8 cellular contexts compared by ENCODE assay signal in genomic region chr6:3324262-3324942, GRCh38.
A peak's percentile ranks its signal among the peaks of the same experiment; 100 is the strongest.
DNase-seq lines count a peak whose midpoint lies in the region; TF ChIP-seq lines count a peak whose summit lies in the region.

No MANE protein-coding gene starts in this region.

- H3K4me1 ChIP-seq in mesodermal cell (ENCODE audit: control insufficient read depth, insufficient read depth, low read length, poor library complexity, severe bottlenecking): peaks cover 21% of the 10 kb centered on the region
- H3K4me1 ChIP-seq in MM.1S (ENCODE audit: low read length): no peaks in the 10 kb centered on the region

- no peaks in the 10 kb centered on the region for H3F3A ChIP-seq in MM.1S (ENCODE audit: insufficient read depth, low read length)

- no peak overlapping the region for H3K4me2 ChIP-seq in MM.1S (ENCODE audit: low read depth, low read length)

- H3K9me2 ChIP-seq in MM.1S (replicated peaks; ENCODE audit: insufficient read depth, low read length): no peaks in the 10 kb centered on the region

- H3K79me2 ChIP-seq in MM.1S (ENCODE audit: low read length): no peaks in the 10 kb centered on the region

- no peak overlapping the region for H3K9ac ChIP-seq in MM.1S (ENCODE audit: low read length)

- peak overlapping the region; percentile 63 for H3K27ac ChIP-seq in cingulate gyrus (ENCODE audit: low read depth, low read length)
- peak overlapping the region; percentile 81 for H3K27ac ChIP-seq in mesodermal cell (ENCODE audit: low read depth, low read length, severe bottlenecking)
- H3K27ac ChIP-seq in MM.1S (ENCODE audit: low read length): no peak overlapping the region

- WGBS in mesodermal cell (ENCODE audit: insufficient coverage in 2 of 2), 2 experiments: 78 to 84% methylated on average over 9 to 11 of the region's 12 CpGs

- H3K9me3 ChIP-seq in mesodermal cell (ENCODE audit: control insufficient read depth, low read length): no peaks in the 10 kb centered on the region
- H3K9me3 ChIP-seq in MM.1S (replicated peaks; ENCODE audit: insufficient read depth, low read length): no peaks in the 10 kb centered on the region

- H4K20me1 ChIP-seq in MM.1S (ENCODE audit: insufficient read depth, low read length): no peaks in the 10 kb centered on the region

- H3K4me3 ChIP-seq in mesodermal cell (ENCODE audit: extremely low read depth, insufficient read depth, low read length, poor library complexity, severe bottlenecking) (no peak overlapping the region), MM.1S (ENCODE audit: low read length) (no peak overlapping the region)

- TF ChIP-seq CTCF in MM.1S (IDR thresholded peaks at IDR 0.05; ENCODE audit: low read length): no peak

- H3K36me3 ChIP-seq in mesodermal cell (ENCODE audit: control insufficient read depth, insufficient read depth, low read length): no peaks in the 10 kb centered on the region
- no peaks in the 10 kb centered on the region for H3K36me3 ChIP-seq in MM.1S (replicated peaks; ENCODE audit: insufficient read depth, low read length)

- no peaks in the 10 kb centered on the region for H3K27me3 ChIP-seq in MM.1S (replicated peaks; ENCODE audit: insufficient read depth, low read length)

- H2AFZ ChIP-seq in MM.1S (ENCODE audit: low read length): no peak overlapping the region

- DNase-seq in stimulated activated CD4-positive, alpha-beta T cell treated with anti-CD3 and anti-CD28 coated beads, Interleukin-15, amount 100 ng/mL, for 24 hours: peak; percentile 28
- no peak for DNase-seq in stimulated activated CD4-positive, alpha-beta T cell treated with anti-CD3 and anti-CD28 coated beads, Interleukin-2, amount 100 ng/mL, for 24 hours
- DNase-seq in HS-5 (ENCODE audit: low read depth) (peak; percentile 61), GDM1 (lab: John Stamatoyannopoulos, UW) (no peak), MM.1S (no peak), iPS-NIHi11 (ENCODE audit: low spot score) (no peak)

Comparison
In these comparisons a context has a peak if more than half of its experiments do, and no peak if none do; other contexts are left out.
1. DNase-seq: peak in stimulated activated CD4-positive, alpha-beta T cell treated with anti-CD3 and anti-CD28 coated beads, Interleukin-15, amount 100 ng/mL, for 24 hours (single experiment) and HS-5 (single experiment); none in stimulated activated CD4-positive, alpha-beta T cell treated with anti-CD3 and anti-CD28 coated beads, Interleukin-2, amount 100 ng/mL, for 24 hours (0 of 2), GDM1 (single experiment), MM.1S (single experiment) and iPS-NIHi11 (single experiment).